In genomic region chr15:70792171-70792573, GRCh38 we compare ENCODE assay signal across 13 cellular contexts. TPM values are rescaled to one million over a fixed set of nuclear protein-coding genes. Genes with fewer than 3 reads are reported as not detected.
DNase-seq lines count a peak whose midpoint lies in the region; ATAC-seq and TF ChIP-seq lines count a peak whose summit lies in the region.
"Had no signal": no experiment of that assay in that cellular context is flagged by ENCODE, and none has a peak within 500 bp of the region (broad histone marks: within the 10 kb centered on the region; RNA-seq: fewer than 3 reads in every experiment).

No MANE protein-coding gene starts in this region.

- no peak overlapping the region for H3K4me3 ChIP-seq in fibroblast of mammary gland (ENCODE audit: control insufficient read depth, low read depth, low read length)
- no peak overlapping the region for H3K4me3 ChIP-seq in gastroesophageal sphincter
- H3K4me3 ChIP-seq in dorsolateral prefrontal cortex: no peak overlapping the region
- H3K4me3 ChIP-seq: skin epidermis had no signal

- ATAC-seq in gastroesophageal sphincter (no peak), HG02610 (IDR thresholded peaks at IDR 0.05; ENCODE audit: unreplicated experiment) (no peak)
- ATAC-seq: left lobe of liver had no signal

- WGBS in gastroesophageal sphincter (ENCODE audit: low coverage in 1 of 2), 2 donors: 58 to 87% methylated on average over 2 of the region's 2 CpGs

- H3K4me1 ChIP-seq in gastroesophageal sphincter: no peaks in the 10 kb centered on the region

- H3K36me3 ChIP-seq in gastroesophageal sphincter: no peaks in the 10 kb centered on the region

- H3K27ac ChIP-seq in gastroesophageal sphincter (no peak overlapping the region), dorsolateral prefrontal cortex (no peak overlapping the region)
- H3K27ac ChIP-seq: skin epidermis had no signal

- intact Hi-C loops in dorsolateral prefrontal cortex (cut with DNase I): no loop called here

- DNase-seq in HS-5 (ENCODE audit: low read depth) (peak; percentile 80), SW 1271 (lab: John Stamatoyannopoulos, UW) (peak; percentile 69 to 95), fibroblast of mammary gland (ENCODE audit: low read depth) (peak; percentile 83), dorsolateral prefrontal cortex (no peak)
- no peak for DNase-seq in activated CD4-positive, alpha-beta T cell treated with anti-CD3 and anti-CD28 coated beads for 48 hours
- DNase-seq: activated naive CD4-positive, alpha-beta T cell; DMS153; NCI-H2171 treated with DMSO at 0.1 percent for 48 hours; T1000 had no signal

- H3K9me3 ChIP-seq in gastroesophageal sphincter: no peaks in the 10 kb centered on the region

- H3K27me3 ChIP-seq in gastroesophageal sphincter (no peaks in the 10 kb centered on the region), dorsolateral prefrontal cortex (peaks cover 0 to 8% (median 0%) of the 10 kb centered on the region in 45 donors)

- TF ChIP-seq EP300 in gastroesophageal sphincter (IDR thresholded peaks at IDR 0.05): no peak

- no peak for TF ChIP-seq POLR2A in gastroesophageal sphincter (IDR thresholded peaks at IDR 0.05)

- no peak for TF ChIP-seq CTCF in fibroblast of mammary gland (conservative IDR thresholded peaks at IDR 0.05; ENCODE audit: control insufficient read depth, insufficient read depth, low read depth, low read length)
- TF ChIP-seq CTCF in gastroesophageal sphincter (IDR thresholded peaks at IDR 0.05): no peak
- TF ChIP-seq CTCF in dorsolateral prefrontal cortex (IDR thresholded peaks at IDR 0.05 in 54 of 56, conservative IDR thresholded peaks at IDR 0.05 in 2 of 56; ENCODE audit: low read depth in 1 of 56, partially characterized antibody in 56 of 56): no peak

RNA-seq across cellular contexts. Expression of gene UACA, which starts 28.8 kb away (rescaled TPM):
- total RNA-seq in gastroesophageal sphincter (10 to 100 TPM; 35.9 to 78.9 (median 50.5) TPM), dorsolateral prefrontal cortex (10 to 100 TPM in 115 of 120 experiments, 1 to 10 TPM in 5; 5.4 to 65.1 (median 20.5) TPM)

Comparison
In these comparisons a context has a peak if more than half of its experiments do, and no peak if none do; other contexts are left out.
1. DNase-seq: peak in HS-5 (single experiment), SW 1271 (2 of 2) and fibroblast of mammary gland (single experiment); none in activated CD4-positive, alpha-beta T cell treated with anti-CD3 and anti-CD28 coated beads for 48 hours (single experiment) and dorsolateral prefrontal cortex (0 of 10).